ENCODE assay signal across 10 cellular contexts in the genomic region with DNA sequence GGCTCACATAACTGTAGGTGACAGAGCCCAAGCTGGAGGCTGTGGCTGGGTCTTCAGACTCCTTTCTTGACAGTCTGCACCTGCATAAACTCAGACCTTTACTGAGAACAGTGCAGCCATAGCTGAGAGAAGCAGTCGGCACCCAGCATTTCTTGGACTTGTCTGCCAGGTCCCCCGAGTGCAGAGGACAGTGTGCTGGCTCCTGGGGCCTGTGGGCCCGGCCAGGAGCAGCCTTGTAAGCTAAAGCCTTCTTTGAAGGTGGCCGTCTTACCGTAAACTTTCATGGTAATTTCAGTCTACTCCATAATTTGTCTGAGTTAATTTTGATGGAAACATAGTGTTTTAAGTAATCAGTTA.
A peak's percentile ranks its signal among the peaks of the same experiment; 100 is the strongest.
DNase-seq lines count a peak whose midpoint lies in the region; ATAC-seq and TF ChIP-seq lines count a peak whose summit lies in the region.
"Had no signal": no experiment of that assay in that cellular context is flagged by ENCODE, and none has a peak within 500 bp of the region (broad histone marks: within the 10 kb centered on the region; RNA-seq: fewer than 3 reads in every experiment).

No MANE protein-coding gene starts in this region.

- POLR2A ChIA-PET in naive thymus-derived CD4-positive, alpha-beta T cell (lab: Charles Lee), result interaction anchor here (1.1 to 12.7 kb wide), 5 partner anchors 9 to 50 kb away, joined by 3 to 349 read pairs (median 3); no protein-coding TSS in a partner anchor

- peaks cover 94% of the 10 kb centered on the region for H3K4me1 Mint-ChIP-seq in activated naive CD8-positive, alpha-beta T cell treated with anti-CD3 and anti-CD28 coated beads, Interleukin-2, amount 50 U/mL, for 24 hours
- H3K4me1 Mint-ChIP-seq in naive thymus-derived CD4-positive, alpha-beta T cell, result peaks cover 82 to 100% (median 96%) of the 10 kb centered on the region in 7 donors

- no peaks in the 10 kb centered on the region for H3K27me3 ChIP-seq in heart left ventricle
- no peaks in the 10 kb centered on the region for H3K27me3 ChIP-seq in naive thymus-derived CD4-positive, alpha-beta T cell (ENCODE audit: control insufficient read depth in 2 of 2, insufficient read depth in 2 of 2, low read length in 2 of 2)
- H3K27me3 ChIP-seq in uterus, result no peaks in the 10 kb centered on the region

- H3K4me1 ChIP-seq in heart left ventricle (peaks cover 56 to 100% (median 98%) of the 10 kb centered on the region in 12 donors), uterus (peaks cover 28 to 65% of the 10 kb centered on the region in 2 donors)
- peaks cover 80 to 93% of the 10 kb centered on the region in 2 donors for H3K4me1 ChIP-seq in naive thymus-derived CD4-positive, alpha-beta T cell (ENCODE audit: control insufficient read depth in 2 of 2, insufficient read depth in 2 of 2, low read length in 2 of 2)

- intact Hi-C loops in heart left ventricle (cut with DNase I), result loop anchor here in 1 of 10 donors (5.0 kb wide), 1 partner anchor 34 kb away; no protein-coding TSS in a partner anchor
- intact Hi-C loops in cardiac septum (cut with DNase I), result no loop called here
- intact Hi-C loops in naive thymus-derived CD4-positive, alpha-beta T cell (cut with micrococcal nuclease), result loop anchor here (1.0 to 10.0 kb wide), 5 partner anchors 9 to 1154 kb away; a partner anchor contains a TSS
- intact Hi-C loops in uterus (cut with DNase I; ENCODE audit: low total_unique reads), result no loop called here

- H3K36me3 ChIP-seq in heart left ventricle (no peaks in the 10 kb centered on the region), uterus (no peaks in the 10 kb centered on the region)
- H3K36me3 ChIP-seq in naive thymus-derived CD4-positive, alpha-beta T cell (ENCODE audit: control insufficient read depth in 2 of 3, insufficient read depth in 3 of 3, low read length in 3 of 3), result no peaks in the 10 kb centered on the region

- peaks cover 32% of the 10 kb centered on the region for H3K36me3 Mint-ChIP-seq in activated naive CD8-positive, alpha-beta T cell treated with anti-CD3 and anti-CD28 coated beads, Interleukin-2, amount 50 U/mL, for 24 hours (ENCODE audit: low read depth)
- peaks cover 0 to 18% (median 0%) of the 10 kb centered on the region in 5 donors for H3K36me3 Mint-ChIP-seq in naive thymus-derived CD4-positive, alpha-beta T cell

- H3K4me3 ChIP-seq in heart left ventricle, result peak overlapping the region in 1 of 12 donors; percentile 5
- H3K4me3 ChIP-seq in naive thymus-derived CD4-positive, alpha-beta T cell (ENCODE audit: low read length), result peak overlapping the region; percentile 25
- no peak overlapping the region for H3K4me3 ChIP-seq in uterus

- peak overlapping the region in 11 of 12 donors; percentile 0 to 98 (median 92) for H3K27ac ChIP-seq in heart left ventricle
- peak overlapping the region; percentile 96 for H3K27ac ChIP-seq in naive thymus-derived CD4-positive, alpha-beta T cell (ENCODE audit: low read depth, low read length)
- H3K27ac ChIP-seq in uterus, result peak overlapping the region; percentile 94 to 98

- TF ChIP-seq CTCF in heart left ventricle (IDR thresholded peaks at IDR 0.05), result no peak
- no peak for TF ChIP-seq CTCF in uterus (IDR thresholded peaks at IDR 0.05)

- TF ChIP-seq POLR2A in heart left ventricle (IDR thresholded peaks at IDR 0.05), result no peak
- no peak for TF ChIP-seq POLR2A in uterus (IDR thresholded peaks at IDR 0.05)

- H3K4me3 Mint-ChIP-seq in activated naive CD8-positive, alpha-beta T cell treated with anti-CD3 and anti-CD28 coated beads, Interleukin-2, amount 50 U/mL, for 24 hours, result peak overlapping the region; percentile 93
- H3K4me3 Mint-ChIP-seq in naive thymus-derived CD4-positive, alpha-beta T cell, result peak overlapping the region; percentile 67 to 98 (median 90)

- 36 to 56% (median 44%) methylated on average over 5 of the region's 5 CpGs for WGBS in heart left ventricle, 4 donors

- ATAC-seq in heart left ventricle, result no peak
- no peak for ATAC-seq in activated naive CD8-positive, alpha-beta T cell treated with anti-CD3 and anti-CD28 coated beads, Interleukin-2, amount 50 U/mL, for 24 hours
- ATAC-seq in naive thymus-derived CD4-positive, alpha-beta T cell, result no peak
- ATAC-seq in HG03521 (IDR thresholded peaks at IDR 0.05; ENCODE audit: unreplicated experiment), result no peak
- no peak for ATAC-seq in HG03571 (IDR thresholded peaks at IDR 0.05; ENCODE audit: unreplicated experiment)

- peak overlapping the region; percentile 95 for H3K27ac Mint-ChIP-seq in activated naive CD8-positive, alpha-beta T cell treated with anti-CD3 and anti-CD28 coated beads, Interleukin-2, amount 50 U/mL, for 24 hours
- peak overlapping the region; percentile 89 to 98 (median 94) for H3K27ac Mint-ChIP-seq in naive thymus-derived CD4-positive, alpha-beta T cell

- no peaks in the 10 kb centered on the region for H3K9me3 ChIP-seq in heart left ventricle
- H3K9me3 ChIP-seq in naive thymus-derived CD4-positive, alpha-beta T cell (ENCODE audit: control insufficient read depth in 2 of 3, low read length in 3 of 3), result no peaks in the 10 kb centered on the region
- no peaks in the 10 kb centered on the region for H3K9me3 ChIP-seq in uterus

- DNase-seq in heart left ventricle (no peak), cardiac septum (ENCODE audit: low spot score) (no peak), uterus (peak in 1 of 2 donors; percentile 10), GM19240 (ENCODE audit: insufficient read length, low spot score) (no peak)
- no peak for DNase-seq in activated naive CD8-positive, alpha-beta T cell treated with anti-CD3 and anti-CD28 coated beads, Interleukin-2, amount 50 U/mL, for 24 hours
- DNase-seq in naive thymus-derived CD4-positive, alpha-beta T cell, result peak in 1 of 9 donors; percentile 20
- DNase-seq: KG1, NCI-H524 had no signal

- no peaks in the 10 kb centered on the region for H3K27me3 Mint-ChIP-seq in activated naive CD8-positive, alpha-beta T cell treated with anti-CD3 and anti-CD28 coated beads, Interleukin-2, amount 50 U/mL, for 24 hours
- no peaks in the 10 kb centered on the region for H3K27me3 Mint-ChIP-seq in naive thymus-derived CD4-positive, alpha-beta T cell

- no peaks in the 10 kb centered on the region for H3K9me3 Mint-ChIP-seq in activated naive CD8-positive, alpha-beta T cell treated with anti-CD3 and anti-CD28 coated beads, Interleukin-2, amount 50 U/mL, for 24 hours
- no peaks in the 10 kb centered on the region for H3K9me3 Mint-ChIP-seq in naive thymus-derived CD4-positive, alpha-beta T cell

- CTCF ChIA-PET in naive thymus-derived CD4-positive, alpha-beta T cell (lab: Charles Lee), result interaction anchor here (0.8 to 6.5 kb wide), 5 partner anchors 11 to 49 kb away, joined by 3 to 43 read pairs (median 7); no protein-coding TSS in a partner anchor

Comparison
In these comparisons a context has a peak if more than half of its experiments do, and no peak if none do; other contexts are left out.
1. intact Hi-C loops: an anchor here in naive thymus-derived CD4-positive, alpha-beta T cell (1.0 to 10.0 kb wide); none called in cardiac septum and uterus.